Comparison of ENCODE assay signal across 20 cellular contexts in the genomic region with DNA sequence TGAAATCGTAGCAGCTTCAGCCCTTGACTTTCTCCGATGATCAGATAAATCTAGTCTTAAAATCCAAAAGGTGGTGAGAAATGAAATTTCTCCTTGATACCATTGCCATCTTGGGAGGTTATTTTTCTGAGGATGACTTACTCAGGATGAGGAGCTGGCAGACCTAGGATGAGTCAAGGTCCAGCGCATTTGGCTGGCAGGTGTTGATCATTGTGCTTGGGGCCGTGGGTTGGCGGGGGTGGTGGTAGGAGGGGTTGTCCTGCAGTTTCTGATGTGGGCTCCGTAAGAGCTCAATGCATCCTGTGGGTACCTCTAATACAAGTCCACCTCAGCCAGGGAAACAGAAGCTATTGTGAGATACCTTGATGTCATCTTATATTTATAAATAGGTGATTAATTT.
"Had no signal": no experiment of that assay in that cellular context is flagged by ENCODE, and none has a peak within 500 bp of the region (broad histone marks: within the 10 kb centered on the region; RNA-seq: fewer than 3 reads in every experiment).

No MANE protein-coding gene starts in this region.

- H3K4me3 ChIP-seq: gastrocnemius medialis, ovary, prostate gland, spleen, thoracic aorta, upper lobe of left lung had no signal

- ATAC-seq: esophagus mucosa, gastrocnemius medialis had no signal

- DNase-seq: activated B cell treated with CpG ODN at 0.5 μM for 24 hours; activated CD4-positive, alpha-beta T cell treated with anti-CD3 and anti-CD28 coated beads for 4 hours; activated CD4-positive, alpha-beta T cell treated with anti-CD3 and anti-CD28 coated beads, Interleukin-2, amount 50 U/mL, for 48 hours; activated naive CD4-positive, alpha-beta T cell treated with Interleukin-2 at 50 U/mL for 16 hours; activated naive CD8-positive, alpha-beta T cell treated with anti-CD3 and anti-CD28 coated beads for 36 hours; activated T-cell treated with anti-CD3 and anti-CD28 coated beads, Interleukin-2, amount 50 U/mL, for 48 hours; central memory CD4-positive, alpha-beta T cell; effector memory CD4-positive, alpha-beta T cell; gastrocnemius medialis; hippocampal formation; mesenchymal stem cell; ovary; spleen; stimulated activated CD4-positive, alpha-beta T cell treated with anti-CD3 and anti-CD28 coated beads, Interleukin-4, amount 100 ng/mL, for 1 hour; stimulated activated naive CD4-positive, alpha-beta T cell; upper lobe of left lung had no signal

- H3K27me3 ChIP-seq: gastrocnemius medialis, neutrophil, ovary, spleen, upper lobe of left lung had no signal

- H3K36me3 ChIP-seq: gastrocnemius medialis, neutrophil, ovary, prostate gland had no signal

- H3K27ac ChIP-seq: gastrocnemius medialis, neutrophil, ovary, prostate gland, spleen, thoracic aorta, upper lobe of left lung had no signal

- H3K9me3 ChIP-seq: gastrocnemius medialis, neutrophil, ovary, prostate gland, spleen, thoracic aorta, upper lobe of left lung had no signal

- H3K4me1 ChIP-seq: gastrocnemius medialis, prostate gland, spleen, upper lobe of left lung had no signal
